Comparison of ENCODE assay signal across 1 cellular context in the genomic region with DNA sequence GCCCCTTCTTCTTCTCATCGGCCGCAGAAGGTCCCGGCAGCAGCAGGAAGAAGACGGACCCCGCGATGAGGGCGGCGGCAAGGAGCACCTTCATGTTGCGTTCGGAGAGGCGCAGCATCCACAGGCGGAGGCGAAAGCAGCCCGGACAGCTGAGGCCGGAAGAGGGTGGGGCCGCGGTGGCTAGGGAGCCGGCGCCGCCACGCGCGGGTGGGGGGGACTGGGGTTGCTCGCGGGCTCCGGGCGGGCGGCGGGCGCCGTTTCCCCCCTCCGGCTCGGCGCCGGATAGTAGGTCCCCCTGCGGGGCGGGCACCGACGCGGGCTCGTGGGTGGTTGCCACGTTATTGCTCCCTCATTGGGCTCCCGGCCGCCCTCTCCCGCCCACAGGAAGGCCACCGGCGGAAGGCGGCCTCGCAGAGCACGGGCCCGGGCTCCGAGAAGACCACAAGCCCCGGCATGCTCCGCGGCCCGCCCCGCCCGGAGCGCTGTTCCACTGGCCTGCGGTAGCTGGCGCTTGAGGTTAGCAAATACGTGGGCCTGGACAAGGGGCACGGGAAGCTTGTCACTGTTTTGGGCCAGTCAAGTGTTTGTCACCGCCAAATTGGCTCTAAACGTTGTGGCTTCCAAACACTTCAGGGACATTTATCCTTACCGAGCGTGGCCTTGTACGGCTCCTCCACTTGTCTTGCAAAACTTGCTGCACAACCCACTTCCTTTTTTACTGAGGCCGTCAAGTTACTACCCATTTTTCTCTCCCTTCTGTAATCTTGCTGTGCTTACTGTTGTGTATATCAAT.
TF ChIP-seq lines count a peak whose summit lies in the region.

Gene PPIB, minus strand, starts transcription at position 154 of the 793 bp plus-strand sequence. Its CDS starts 36 bp downstream, at position 118.

TF ChIP-seq in HepG2, 621 proteins besides CTCF, POLR2A, EP300 and RAD21 (continued from another document and continues in another):
- TF ChIP-seq ZBTB40 (IDR thresholded peaks at IDR 0.05) (no peak), ZBTB40 (CRISPR knock-in tag; IDR thresholded peaks at IDR 0.05) (peak; percentile 73; the same call in 1 of the 2 replicates), ZSCAN21 (CRISPR knock-in tag; IDR thresholded peaks at IDR 0.05; ENCODE audit: borderline replicate concordance) (no peak), ARNT2 (CRISPR knock-in tag; IDR thresholded peaks at IDR 0.05; ENCODE audit: low read depth) (peak; percentile 30; the same call in 1 of the 2 replicates), ZNF704 (CRISPR knock-in tag; IDR thresholded peaks at IDR 0.05; ENCODE audit: borderline replicate concordance) (no peak), MBD4 (IDR thresholded peaks at IDR 0.05; ENCODE audit: borderline replicate concordance, low read length) (no peak), SIX4 (CRISPR knock-in tag; IDR thresholded peaks at IDR 0.05) (no peak), FLYWCH1 (CRISPR knock-in tag; IDR thresholded peaks at IDR 0.05) (no peak), GTF3A (CRISPR knock-in tag; conservative IDR thresholded peaks at IDR 0.05) (no peak; the same call in 1 of the 2 replicates), FOXA3 (CRISPR knock-in tag; IDR thresholded peaks at IDR 0.05) (peak; percentile 35; the same call in 1 of the 2 replicates), ZNF276 (CRISPR knock-in tag; IDR thresholded peaks at IDR 0.05; ENCODE audit: low read depth) (0 out of 2 replicates have a peak, but pooled peaks have one; percentile 49), ZNF607 (CRISPR knock-in tag; IDR thresholded peaks at IDR 0.05; ENCODE audit: borderline replicate concordance) (peak; percentile 57; the same call in 1 of the 2 replicates), RARA (CRISPR knock-in tag; IDR thresholded peaks at IDR 0.05) (peak; percentile 15; the same call in 1 of the 2 replicates), SNAPC2 (CRISPR knock-in tag; IDR thresholded peaks at IDR 0.05) (no peak), NKX3-1 (CRISPR knock-in tag; IDR thresholded peaks at IDR 0.05) (peak; percentile 60), ZNF235 (CRISPR knock-in tag; IDR thresholded peaks at IDR 0.05; ENCODE audit: borderline replicate concordance) (no peak), FIP1L1 (IDR thresholded peaks at IDR 0.05; ENCODE audit: borderline replicate concordance, insufficient read depth, low read depth, low read length) (no peak), NFATC3 (CRISPR knock-in tag; IDR thresholded peaks at IDR 0.05) (no peak), ZNF629 (CRISPR knock-in tag; conservative IDR thresholded peaks at IDR 0.05) (no peak), MTA1 (CRISPR knock-in tag; IDR thresholded peaks at IDR 0.05; ENCODE audit: borderline replicate concordance) (0 out of 2 replicates have a peak, but pooled peaks have one; percentile 22), HNF1B (CRISPR knock-in tag; IDR thresholded peaks at IDR 0.05) (peak; percentile 59), ZBTB8A (CRISPR knock-in tag; IDR thresholded peaks at IDR 0.05; ENCODE audit: borderline replicate concordance, low read depth) (peak; percentile 30; the same call in 1 of the 2 replicates), ZNF788 (CRISPR knock-in tag; IDR thresholded peaks at IDR 0.05; ENCODE audit: borderline replicate concordance) (peak; percentile 60; the same call in 1 of the 2 replicates), HDAC1 (CRISPR knock-in tag; IDR thresholded peaks at IDR 0.05) (peak; percentile 78; the same call in 1 of the 2 replicates), TBX2 (CRISPR knock-in tag; IDR thresholded peaks at IDR 0.05; ENCODE audit: borderline replicate concordance) (peak; percentile 77), FOSL2 (CRISPR knock-in tag; IDR thresholded peaks at IDR 0.05) (no peak), ZNF124 (CRISPR knock-in tag; IDR thresholded peaks at IDR 0.05) (no peak), SMC3 (IDR thresholded peaks at IDR 0.05; ENCODE audit: low read length) (no peak), ZNF546 (CRISPR knock-in tag; conservative IDR thresholded peaks at IDR 0.05) (0 out of 2 replicates have a peak, but pooled peaks have one; percentile 58), ATAD3A (CRISPR knock-in tag; IDR thresholded peaks at IDR 0.05) (no peak), AKAP8 (CRISPR knock-in tag; IDR thresholded peaks at IDR 0.05) (no peak), ARID3A (IDR thresholded peaks at IDR 0.05; ENCODE audit: low read depth, low read length) (no peak), ZNF660 (CRISPR knock-in tag; IDR thresholded peaks at IDR 0.05; ENCODE audit: borderline replicate concordance, low read depth) (no peak), FOXO4 (CRISPR knock-in tag; conservative IDR thresholded peaks at IDR 0.05) (no peak)
- TF ChIP-seq, protein P1, sequence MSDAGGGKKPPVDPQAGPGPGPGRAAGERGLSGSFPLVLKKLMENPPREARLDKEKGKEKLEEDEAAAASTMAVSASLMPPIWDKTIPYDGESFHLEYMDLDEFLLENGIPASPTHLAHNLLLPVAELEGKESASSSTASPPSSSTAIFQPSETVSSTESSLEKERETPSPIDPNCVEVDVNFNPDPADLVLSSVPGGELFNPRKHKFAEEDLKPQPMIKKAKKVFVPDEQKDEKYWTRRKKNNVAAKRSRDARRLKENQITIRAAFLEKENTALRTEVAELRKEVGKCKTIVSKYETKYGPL (CRISPR knock-in tag; IDR thresholded peaks at IDR 0.05), result 0 out of 2 replicates have a peak, but pooled peaks have one; percentile 23
- TF ChIP-seq, protein P2, sequence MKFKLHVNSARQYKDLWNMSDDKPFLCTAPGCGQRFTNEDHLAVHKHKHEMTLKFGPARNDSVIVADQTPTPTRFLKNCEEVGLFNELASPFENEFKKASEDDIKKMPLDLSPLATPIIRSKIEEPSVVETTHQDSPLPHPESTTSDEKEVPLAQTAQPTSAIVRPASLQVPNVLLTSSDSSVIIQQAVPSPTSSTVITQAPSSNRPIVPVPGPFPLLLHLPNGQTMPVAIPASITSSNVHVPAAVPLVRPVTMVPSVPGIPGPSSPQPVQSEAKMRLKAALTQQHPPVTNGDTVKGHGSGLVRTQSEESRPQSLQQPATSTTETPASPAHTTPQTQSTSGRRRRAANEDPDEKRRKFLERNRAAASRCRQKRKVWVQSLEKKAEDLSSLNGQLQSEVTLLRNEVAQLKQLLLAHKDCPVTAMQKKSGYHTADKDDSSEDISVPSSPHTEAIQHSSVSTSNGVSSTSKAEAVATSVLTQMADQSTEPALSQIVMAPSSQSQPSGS (CRISPR knock-in tag; IDR thresholded peaks at IDR 0.05), result no peak
